9 cellular contexts compared by ENCODE assay signal in genomic region chr1:206687915-206688442, GRCh38. TPM values are rescaled to one million over a fixed set of nuclear protein-coding genes. Genes with fewer than 3 reads are reported as not detected.
A peak's percentile ranks its signal among the peaks of the same experiment; 100 is the strongest.
DNase-seq lines count a peak whose midpoint lies in the region; ATAC-seq and TF ChIP-seq lines count a peak whose summit lies in the region.
"Had no signal": no experiment of that assay in that cellular context is flagged by ENCODE, and none has a peak within 500 bp of the region (broad histone marks: within the 10 kb centered on the region; RNA-seq: fewer than 3 reads in every experiment).

No MANE protein-coding gene starts in this region.

- CTCF ChIA-PET in PC-3 (lab: Charles Lee): no interaction called here

- TF ChIP-seq CTCF in PC-3 (conservative IDR thresholded peaks at IDR 0.05; ENCODE audit: low read depth, low read length): no peak
- TF ChIP-seq CTCF in osteoblast (IDR thresholded peaks at IDR 0.05; ENCODE audit: extremely low read depth, low read depth, low read length): no peak

- H4K20me1 ChIP-seq in PC-3 (ENCODE audit: low read length) (peaks cover 67% of the 10 kb centered on the region), osteoblast (ENCODE audit: insufficient read depth, low read length) (peaks cover 66% of the 10 kb centered on the region)

- no peaks in the 10 kb centered on the region for H3K27me3 Mint-ChIP-seq in stimulated activated naive B cell treated with anti-CD40 and anti-IgM and Interleukin-4, amounts not matched to agents 10 μg/mL and 1 μg/mL and 100 μg/mL, for 72 hours

- H3K4me3 Mint-ChIP-seq in stimulated activated naive B cell treated with anti-CD40 and anti-IgM and Interleukin-4, amounts not matched to agents 10 μg/mL and 1 μg/mL and 100 μg/mL, for 72 hours: peak overlapping the region in 1 of 2 donors; percentile 46

- no peak overlapping the region for H3K27ac Mint-ChIP-seq in stimulated activated naive B cell treated with anti-CD40 and anti-IgM and Interleukin-4, amounts not matched to agents 10 μg/mL and 1 μg/mL and 100 μg/mL, for 72 hours

- H3K36me3 ChIP-seq in PC-3 (ENCODE audit: low read depth, low read length) (no peaks in the 10 kb centered on the region), osteoblast (ENCODE audit: insufficient read depth, low read length) (no peaks in the 10 kb centered on the region)

- ATAC-seq in PC-3 (no peak), HG02885 (IDR thresholded peaks at IDR 0.05; ENCODE audit: poor library complexity, unreplicated experiment) (no peak)
- no peak for ATAC-seq in stimulated activated naive B cell treated with anti-CD40 and anti-IgM and Interleukin-4, amounts not matched to agents 10 μg/mL and 1 μg/mL and 100 μg/mL, for 72 hours (replicated peaks)

- no peaks in the 10 kb centered on the region for H3K9me2 ChIP-seq in PC-3 (replicated peaks; ENCODE audit: low read length)

- H2AFZ ChIP-seq in PC-3 (ENCODE audit: low read length) (no peak overlapping the region), osteoblast (ENCODE audit: low read length) (no peak overlapping the region)

- H3K27ac ChIP-seq in PC-3 (ENCODE audit: low read length) (no peak overlapping the region), osteoblast (ENCODE audit: low read depth, low read length) (peak overlapping the region; percentile 97)

- H3K4me3 ChIP-seq in PC-3 (ENCODE audit: low read length) (peak overlapping the region; percentile 85; the same call in 1 of the 2 replicates), osteoblast (ENCODE audit: insufficient read depth, low read length) (peak overlapping the region; percentile 90)

- H3K9me3 Mint-ChIP-seq in stimulated activated naive B cell treated with anti-CD40 and anti-IgM and Interleukin-4, amounts not matched to agents 10 μg/mL and 1 μg/mL and 100 μg/mL, for 72 hours: no peaks in the 10 kb centered on the region

- H3K9ac ChIP-seq in PC-3 (ENCODE audit: low read length): no peak overlapping the region

- BruUV-seq in PC-3 (replicated peaks; lab: Mats Ljungman, UMichigan): no TSS peak

- peaks cover 65 to 85% of the 10 kb centered on the region in 2 donors for H3K4me1 Mint-ChIP-seq in stimulated activated naive B cell treated with anti-CD40 and anti-IgM and Interleukin-4, amounts not matched to agents 10 μg/mL and 1 μg/mL and 100 μg/mL, for 72 hours

- no peak for TF ChIP-seq POLR2A in erythroblast (IDR thresholded peaks at IDR 0.05; ENCODE audit: low read length)

- H3K9me3 ChIP-seq in PC-3 (ENCODE audit: low read length) (no peaks in the 10 kb centered on the region), osteoblast (ENCODE audit: low read depth, low read length) (no peaks in the 10 kb centered on the region)

- H3K4me2 ChIP-seq in PC-3 (ENCODE audit: low read length) (peak overlapping the region; percentile 91), osteoblast (ENCODE audit: insufficient read depth, low read length) (peak overlapping the region; percentile 90)

- POLR2A ChIA-PET in PC-3 (lab: Charles Lee; ENCODE audit: unreplicated experiment): interaction anchor here (0.6 kb wide), 1 partner anchor 75 kb away, joined by 13 read pairs; no protein-coding TSS in a partner anchor

- peaks cover 10% of the 10 kb centered on the region for H3K27me3 ChIP-seq in PC-3 (ENCODE audit: low read length)
- peaks cover 10% of the 10 kb centered on the region for H3K27me3 ChIP-seq in osteoblast (ENCODE audit: insufficient read depth, low read length)

- peaks cover 11 to 23% of the 10 kb centered on the region in 2 donors for H3K36me3 Mint-ChIP-seq in stimulated activated naive B cell treated with anti-CD40 and anti-IgM and Interleukin-4, amounts not matched to agents 10 μg/mL and 1 μg/mL and 100 μg/mL, for 72 hours

- DNase-seq in ELR (ENCODE audit: low read depth) (peak; percentile 74), PC-3 (no peak), erythroblast (lab: John Stamatoyannopoulos, UW) (peak; percentile 11 to 29), osteoblast (ENCODE audit: insufficient read length, low spot score, missing footprints) (peak; percentile 89), dedifferentiated amniotic fluid mesenchymal stem cell (ENCODE audit: extremely low spot score) (no peak), GDM1 (lab: John Stamatoyannopoulos, UW) (no peak)
- no peak for DNase-seq in stimulated activated naive B cell treated with anti-CD40 and anti-IgM and Interleukin-4, amounts not matched to agents 10 μg/mL and 1 μg/mL and 100 μg/mL, for 72 hours
- DNase-seq: NCI-H2227 treated with DMSO at 0.1 percent for 48 hours had no signal

- H3K4me1 ChIP-seq in PC-3 (ENCODE audit: insufficient read depth, low read length): peaks cover 28% of the 10 kb centered on the region
- H3K4me1 ChIP-seq in osteoblast (ENCODE audit: insufficient read depth, low read length): peaks cover 55% of the 10 kb centered on the region

- H3K79me2 ChIP-seq in PC-3 (ENCODE audit: low read length) (peaks cover 76% of the 10 kb centered on the region), osteoblast (ENCODE audit: insufficient read depth, low read length) (peaks cover 76% of the 10 kb centered on the region)

- intact Hi-C loops in PC-3 (cut with micrococcal nuclease): loop anchor here (10.0 kb wide), 1 partner anchor 367 kb away; the partner anchor contains the start of genes PFKFB2 and YOD1

- H3F3A ChIP-seq in PC-3 (ENCODE audit: low read length, unreplicated experiment): no peaks in the 10 kb centered on the region

RNA-seq across cellular contexts. Expression of gene MAPKAPK2, which starts 3.3 kb away (rescaled TPM):
- total RNA-seq in PC-3 (2014; rRNA removed) (98.5 and 133 TPM in 2 replicates), osteoblast (38.0 and 40.1 TPM in 2 replicates)

RNA-seq across cellular contexts. Expression of gene DYRK3, which starts 52.6 kb away (rescaled TPM):
- total RNA-seq in PC-3 (2014; rRNA removed): 12.1 and 14.1 TPM in 2 replicates
- total RNA-seq in osteoblast: 52.1 and 54.8 TPM in 2 replicates

Comparison
In these comparisons a context has a peak if more than half of its experiments do, and no peak if none do; other contexts are left out.
1. DNase-seq: peak in ELR (single experiment), erythroblast (2 of 2) and osteoblast (single experiment); none in PC-3 (single experiment), stimulated activated naive B cell treated with anti-CD40 and anti-IgM and Interleukin-4, amounts not matched to agents 10 μg/mL and 1 μg/mL and 100 μg/mL, for 72 hours (single experiment), dedifferentiated amniotic fluid mesenchymal stem cell (single experiment) and GDM1 (single experiment).